Comparison of ENCODE assay signal across 18 cellular contexts in genomic region chr13:99559560-99559959, GRCh38. TPM values are rescaled to one million over a fixed set of nuclear protein-coding genes. Genes with fewer than 3 reads are reported as not detected.
A peak's percentile ranks its signal among the peaks of the same experiment; 100 is the strongest.
DNase-seq lines count a peak whose midpoint lies in the region; ATAC-seq and TF ChIP-seq lines count a peak whose summit lies in the region.
"Had no signal": no experiment of that assay in that cellular context is flagged by ENCODE, and none has a peak within 500 bp of the region (broad histone marks: within the 10 kb centered on the region; RNA-seq: fewer than 3 reads in every experiment).

No MANE protein-coding gene starts in this region.

- no peaks in the 10 kb centered on the region for H3K4me1 Mint-ChIP-seq in WTC11

- POLR2A ChIA-PET in WTC11 (lab: Charles Lee), result no interaction called here

- CTCF ChIA-PET in WTC11 (lab: Charles Lee), result interaction anchor here (0.7 kb wide), 1 partner anchor 40 kb away, joined by 3 read pairs; no protein-coding TSS in a partner anchor

- no peaks in the 10 kb centered on the region for H3K9me3 Mint-ChIP-seq in WTC11
- H3K9me3 Mint-ChIP-seq: CD4-positive, alpha-beta memory T cell had no signal

- peaks cover 30% of the 10 kb centered on the region for H3K36me3 Mint-ChIP-seq in WTC11

- DNase-seq in NCI-H82 (lab: John Stamatoyannopoulos, UW), result peak; percentile 36
- DNase-seq in NCI-H82 treated with DMSO at 0.1 percent for 48 hours (lab: John Stamatoyannopoulos, UW; ENCODE audit: unreplicated experiment), result no peak
- DNase-seq in WTC11 (ENCODE audit: low spot score), result no peak
- DNase-seq in left lobe of liver (ENCODE audit: low spot score), result peak; percentile 74
- no peak for DNase-seq in COR-L47 (lab: John Stamatoyannopoulos, UW)
- no peak for DNase-seq in GM03348 (ENCODE audit: low spot score)
- no peak for DNase-seq in activated CD8-positive, alpha-beta memory T cell treated with anti-CD3 and anti-CD28 coated beads for 24 hours
- DNase-seq: 8988T; Calu3; CD4-positive, alpha-beta memory T cell; DMS153; Kasumi-1; NCI-H1105; NCI-H146; NCI-H2029; NCI-H2227 treated with DMSO at 0.1 percent for 48 hours; NCI-H510A treated with DMSO at 0.1 percent for 48 hours had no signal

- H3K27me3 Mint-ChIP-seq in WTC11 (ENCODE audit: low read depth), result no peaks in the 10 kb centered on the region
- H3K27me3 Mint-ChIP-seq: CD4-positive, alpha-beta memory T cell had no signal

- 0 out of 2 replicates have a peak overlapping the region, but pooled peaks have one; percentile 12 for H3K27ac Mint-ChIP-seq in WTC11

- H3K4me3 Mint-ChIP-seq in WTC11, result no peak overlapping the region
- H3K4me3 Mint-ChIP-seq: CD4-positive, alpha-beta memory T cell had no signal

- no peak for TF ChIP-seq CTCF in WTC11 (IDR thresholded peaks at IDR 0.05)

- no peak for ATAC-seq in WTC11
- peak; percentile 90 for ATAC-seq in left lobe of liver
- ATAC-seq: Right ventricle myocardium inferior had no signal

TF ChIP-seq in WTC11, 78 proteins besides CTCF, POLR2A, EP300 and RAD21:
- TF ChIP-seq GABPB1 (CRISPR knock-in tag; IDR thresholded peaks at IDR 0.05) (peak; percentile 95), CDX4 (CRISPR knock-in tag; IDR thresholded peaks at IDR 0.05; ENCODE audit: borderline replicate concordance) (no peak)

RNA-seq across cellular contexts. Expression of gene CLYBL, which starts 46.9 kb away (rescaled TPM):
- total RNA-seq in WTC11 (2021), result 8.8 to 17.3 TPM (median 14.7 TPM) in 3 replicates
- 45.0 TPM for total RNA-seq in left lobe of liver

RNA-seq across cellular contexts. Expression of gene TM9SF2, which starts 58.3 kb away (rescaled TPM):
- total RNA-seq in WTC11 (2021), result 81.9 to 84.0 TPM (median 81.9 TPM) in 3 replicates
- 90.8 TPM for total RNA-seq in left lobe of liver

Comparison
In these comparisons a context has a peak if more than half of its experiments do, and no peak if none do; other contexts are left out.
1. DNase-seq: peak in NCI-H82 (single experiment) and left lobe of liver (single experiment); none in NCI-H82 treated with DMSO at 0.1 percent for 48 hours (single experiment), WTC11 (single experiment), COR-L47 (single experiment), GM03348 (single experiment) and activated CD8-positive, alpha-beta memory T cell treated with anti-CD3 and anti-CD28 coated beads for 24 hours (single experiment).